1 cellular context compared by ENCODE assay signal in genomic region chr3:112647122-112647521, GRCh38.
TF ChIP-seq lines count a peak whose summit lies in the region.

No MANE protein-coding gene starts in this region.

TF ChIP-seq in H1, 55 proteins besides CTCF, POLR2A, EP300 and RAD21 (continued from another document):
- no peak for TF ChIP-seq HDAC2 (IDR thresholded peaks at IDR 0.05; ENCODE audit: borderline replicate concordance in 1 of 2, low read depth in 2 of 2, low read length in 2 of 2)
- TF ChIP-seq PHF8 (conservative IDR thresholded peaks at IDR 0.05; ENCODE audit: low read depth, low read length), result no peak
- TF ChIP-seq SP1 (IDR thresholded peaks at IDR 0.05; ENCODE audit: low read depth, low read length), result peak; percentile 82
- TF ChIP-seq ATF3 (IDR thresholded peaks at IDR 0.05; ENCODE audit: insufficient read depth, low read depth, low read length), result no peak
- TF ChIP-seq CHD2 (IDR thresholded peaks at IDR 0.05; ENCODE audit: low read length), result no peak
- no peak for TF ChIP-seq SAP30 (IDR thresholded peaks at IDR 0.05; ENCODE audit: insufficient read depth, insufficient replicate concordance, low read length)
- TF ChIP-seq CBX8 (IDR thresholded peaks at IDR 0.05; ENCODE audit: borderline replicate concordance, low read depth, low read length), result no peak
- no peak for TF ChIP-seq TAF7 (optimal IDR thresholded peaks at IDR 0.05; ENCODE audit: borderline replicate concordance, low read depth, low read length)
- no peak for TF ChIP-seq FOSL1 (IDR thresholded peaks at IDR 0.05; ENCODE audit: insufficient read depth, low read depth, low read length)
- no peak for TF ChIP-seq BACH1 (IDR thresholded peaks at IDR 0.05; ENCODE audit: low read length)
- no peak; the same call in 1 of the 2 replicates for TF ChIP-seq YY1 (IDR thresholded peaks at IDR 0.05; ENCODE audit: low read depth, low read length)
- no peak for TF ChIP-seq SRF (IDR thresholded peaks at IDR 0.05; ENCODE audit: low read depth, low read length)
- peak; percentile 50 for TF ChIP-seq CEBPB (IDR thresholded peaks at IDR 0.05; ENCODE audit: low read depth, low read length)
- no peak for TF ChIP-seq KDM5A (IDR thresholded peaks at IDR 0.05; ENCODE audit: low read length)
- TF ChIP-seq, protein P1, sequence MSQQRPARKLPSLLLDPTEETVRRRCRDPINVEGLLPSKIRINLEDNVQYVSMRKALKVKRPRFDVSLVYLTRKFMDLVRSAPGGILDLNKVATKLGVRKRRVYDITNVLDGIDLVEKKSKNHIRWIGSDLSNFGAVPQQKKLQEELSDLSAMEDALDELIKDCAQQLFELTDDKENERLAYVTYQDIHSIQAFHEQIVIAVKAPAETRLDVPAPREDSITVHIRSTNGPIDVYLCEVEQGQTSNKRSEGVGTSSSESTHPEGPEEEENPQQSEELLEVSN (IDR thresholded peaks at IDR 0.05), result no peak; the same call in 1 of the 2 replicates
- no peak for TF ChIP-seq GABPA (IDR thresholded peaks at IDR 0.05; ENCODE audit: borderline replicate concordance, insufficient read depth, low read length)
- TF ChIP-seq SIN3A (conservative IDR thresholded peaks at IDR 0.05 in 1 of 2, IDR thresholded peaks at IDR 0.05 in 1 of 2; ENCODE audit: low read depth in 1 of 2, low read length in 2 of 2), result peak; percentile 35 to 84; a peak in 2 of 4 replicates
- TF ChIP-seq CHD7 (IDR thresholded peaks at IDR 0.05; ENCODE audit: insufficient replicate concordance, low read length), result no peak
- TF ChIP-seq, protein P2, sequence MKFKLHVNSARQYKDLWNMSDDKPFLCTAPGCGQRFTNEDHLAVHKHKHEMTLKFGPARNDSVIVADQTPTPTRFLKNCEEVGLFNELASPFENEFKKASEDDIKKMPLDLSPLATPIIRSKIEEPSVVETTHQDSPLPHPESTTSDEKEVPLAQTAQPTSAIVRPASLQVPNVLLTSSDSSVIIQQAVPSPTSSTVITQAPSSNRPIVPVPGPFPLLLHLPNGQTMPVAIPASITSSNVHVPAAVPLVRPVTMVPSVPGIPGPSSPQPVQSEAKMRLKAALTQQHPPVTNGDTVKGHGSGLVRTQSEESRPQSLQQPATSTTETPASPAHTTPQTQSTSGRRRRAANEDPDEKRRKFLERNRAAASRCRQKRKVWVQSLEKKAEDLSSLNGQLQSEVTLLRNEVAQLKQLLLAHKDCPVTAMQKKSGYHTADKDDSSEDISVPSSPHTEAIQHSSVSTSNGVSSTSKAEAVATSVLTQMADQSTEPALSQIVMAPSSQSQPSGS (IDR thresholded peaks at IDR 0.05; ENCODE audit: low read length), result peak; percentile 81; the same call in 1 of the 2 replicates
- TF ChIP-seq POLR2AphosphoS5 (IDR thresholded peaks at IDR 0.05; ENCODE audit: low read depth, low read length), result no peak
- TF ChIP-seq TCF12 (IDR thresholded peaks at IDR 0.05; ENCODE audit: low read depth, low read length), result 0 out of 2 replicates have a peak, but pooled peaks have one; percentile 61
- TF ChIP-seq CREB1 (IDR thresholded peaks at IDR 0.05), result no peak
- TF ChIP-seq BRCA1 (IDR thresholded peaks at IDR 0.05; ENCODE audit: low read depth, low read length), result no peak
- TF ChIP-seq SIRT6 (IDR thresholded peaks at IDR 0.05; ENCODE audit: low read length), result no peak
- no peak for TF ChIP-seq MAFK (IDR thresholded peaks at IDR 0.05; ENCODE audit: low read depth, low read length)
- TF ChIP-seq, protein P3, sequence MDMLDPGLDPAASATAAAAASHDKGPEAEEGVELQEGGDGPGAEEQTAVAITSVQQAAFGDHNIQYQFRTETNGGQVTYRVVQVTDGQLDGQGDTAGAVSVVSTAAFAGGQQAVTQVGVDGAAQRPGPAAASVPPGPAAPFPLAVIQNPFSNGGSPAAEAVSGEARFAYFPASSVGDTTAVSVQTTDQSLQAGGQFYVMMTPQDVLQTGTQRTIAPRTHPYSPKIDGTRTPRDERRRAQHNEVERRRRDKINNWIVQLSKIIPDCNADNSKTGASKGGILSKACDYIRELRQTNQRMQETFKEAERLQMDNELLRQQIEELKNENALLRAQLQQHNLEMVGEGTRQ (IDR thresholded peaks at IDR 0.05; ENCODE audit: low read length), result no peak
- no peak for TF ChIP-seq NRF1 (IDR thresholded peaks at IDR 0.05; ENCODE audit: low read depth, low read length)
- TF ChIP-seq, protein P4, sequence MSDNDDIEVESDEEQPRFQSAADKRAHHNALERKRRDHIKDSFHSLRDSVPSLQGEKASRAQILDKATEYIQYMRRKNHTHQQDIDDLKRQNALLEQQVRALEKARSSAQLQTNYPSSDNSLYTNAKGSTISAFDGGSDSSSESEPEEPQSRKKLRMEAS (IDR thresholded peaks at IDR 0.05), result peak; percentile 50; the same call in 1 of the 2 replicates
- TF ChIP-seq SIX5 (IDR thresholded peaks at IDR 0.05; ENCODE audit: low read depth, low read length), result no peak
- no peak for TF ChIP-seq CTBP2 (IDR thresholded peaks at IDR 0.05; ENCODE audit: borderline replicate concordance, insufficient read depth, insufficient read length, low read length)
- TF ChIP-seq SUZ12 (IDR thresholded peaks at IDR 0.05; ENCODE audit: low read length), result no peak
- TF ChIP-seq ZNF274 (IDR thresholded peaks at IDR 0.05; ENCODE audit: borderline replicate concordance, extremely low read depth, low read length), result no peak
- TF ChIP-seq BCL11A (IDR thresholded peaks at IDR 0.05; ENCODE audit: low read depth in 2 of 2, low read length in 2 of 2), result peak in 1 of 2 experiments; percentile 40
